ENCODE assay signal across 8 cellular contexts in the genomic region with DNA sequence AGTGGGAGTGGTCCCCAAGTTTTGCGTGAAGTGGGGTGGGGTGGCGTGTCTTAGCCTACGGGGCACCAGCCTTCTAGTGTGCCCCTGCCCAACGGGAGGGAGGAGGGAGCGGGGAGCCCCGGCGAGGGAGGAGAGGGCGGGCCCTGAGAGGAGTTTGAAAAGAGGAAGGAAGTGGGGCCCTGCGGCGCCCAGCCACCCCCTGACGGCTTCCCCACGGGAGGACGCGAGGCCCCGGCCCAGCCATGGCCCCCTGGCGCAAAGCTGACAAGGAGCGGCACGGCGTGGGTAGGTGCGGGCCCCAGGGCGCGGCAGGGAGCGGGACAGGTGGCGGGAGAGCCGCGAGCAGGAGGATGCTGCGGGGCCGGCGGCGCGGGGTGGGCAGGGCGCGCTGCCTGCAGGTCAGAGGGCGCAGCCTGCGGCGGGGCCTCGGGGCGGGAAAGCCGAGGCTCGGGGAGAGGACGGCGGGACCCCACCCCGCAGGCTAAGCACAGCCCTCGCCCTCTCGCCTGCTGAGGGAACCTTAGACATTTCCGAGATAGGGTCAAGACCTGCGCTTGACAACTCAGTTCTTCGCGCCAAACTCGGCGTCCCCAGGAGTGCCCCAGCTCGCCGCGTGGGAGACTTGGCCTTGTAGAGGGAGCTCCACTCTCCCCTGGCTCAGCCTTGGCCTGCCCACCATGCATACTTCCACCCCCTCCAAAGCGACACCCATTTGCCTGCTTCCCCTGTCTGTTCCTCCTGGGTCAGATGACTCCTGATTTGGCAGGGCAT. TPM values are rescaled to one million over a fixed set of nuclear protein-coding genes. Genes with fewer than 3 reads are reported as not detected.
DNase-seq lines count a peak whose midpoint lies in the region; ATAC-seq and TF ChIP-seq lines count a peak whose summit lies in the region.

A gene (plus strand): TSS at position 191 of the 771 bp plus-strand sequence. CDS start 52 bp downstream, at position 243.

- peak within 1 kb of the TSS; percentile 98 for H3K9ac ChIP-seq in Karpas-422 (ENCODE audit: low read length)

- peaks cover 42% of the 10 kb centered on the region for H3K27me3 Mint-ChIP-seq in progenitor cell of endocrine pancreas

- H3K4me3 ChIP-seq in Karpas-422 (ENCODE audit: low read length) (peak within 1 kb of the TSS; percentile 94), fibroblast of villous mesenchyme (ENCODE audit: low read depth, low read length) (peak within 1 kb of the TSS; percentile 40), vagina (peak within 1 kb of the TSS; percentile 4 to 41)

- H3K9me2 ChIP-seq in Karpas-422 (replicated peaks; ENCODE audit: insufficient read depth, low read length), result no peaks in the 10 kb centered on the region

- peak; percentile 94 for ATAC-seq in GM21515 (IDR thresholded peaks at IDR 0.05; ENCODE audit: unreplicated experiment)

- peaks cover 51% of the 10 kb centered on the region for H3K79me2 ChIP-seq in Karpas-422 (ENCODE audit: low read length)

- H3K4me1 ChIP-seq in Karpas-422 (ENCODE audit: low read length) (peaks cover 17% of the 10 kb centered on the region), vagina (no peaks in the 10 kb centered on the region)

- H3K36me3 Mint-ChIP-seq in progenitor cell of endocrine pancreas (ENCODE audit: insufficient read depth), result no peaks in the 10 kb centered on the region

- no peak within 1 kb of the TSS for H3K27ac Mint-ChIP-seq in progenitor cell of endocrine pancreas

- peaks cover 11% of the 10 kb centered on the region for H3K9me3 Mint-ChIP-seq in progenitor cell of endocrine pancreas (ENCODE audit: low read depth)

- H3K27me3 ChIP-seq in Karpas-422 (ENCODE audit: low read length) (no peaks in the 10 kb centered on the region; the same call in 1 of the 2 replicates), vagina (peaks cover 4% of the 10 kb centered on the region)

- H3K4me3 Mint-ChIP-seq in progenitor cell of endocrine pancreas (ENCODE audit: low read depth), result peak within 1 kb of the TSS; percentile 33

- H3K4me1 Mint-ChIP-seq in progenitor cell of endocrine pancreas (ENCODE audit: low read depth), result peaks cover 7% of the 10 kb centered on the region

- DNase-seq in CMK (ENCODE audit: low read depth) (peak; percentile 42), Karpas-422 (peak; percentile 93), fibroblast of villous mesenchyme (ENCODE audit: low read depth) (no peak), progenitor cell of endocrine pancreas (ENCODE audit: low spot score, unreplicated experiment) (no peak), vagina (ENCODE audit: extremely low spot score in 2 of 2) (no peak), NCI-H1092 treated with DMSO at 0.1 percent for 48 hours (lab: John Stamatoyannopoulos, UW) (no peak)
- peak; percentile 35 for DNase-seq in activated CD8-positive, alpha-beta memory T cell treated with anti-CD3 and anti-CD28 coated beads, Interleukin-2, amount 50 U/mL, for 24 hours (ENCODE audit: extremely low read depth)

- H3K4me2 ChIP-seq in Karpas-422 (ENCODE audit: low read depth, low read length, poor library complexity, severe bottlenecking), result peak within 1 kb of the TSS; percentile 91

- peaks cover 28% of the 10 kb centered on the region for H4K20me1 ChIP-seq in Karpas-422 (ENCODE audit: insufficient read depth, low read depth, low read length)

- intact Hi-C loops in vagina (cut with DNase I), result no loop called here

- TF ChIP-seq CTCF in fibroblast of villous mesenchyme (IDR thresholded peaks at IDR 0.05; ENCODE audit: insufficient read depth, low read depth, low read length), result no peak
- no peak for TF ChIP-seq CTCF in progenitor cell of endocrine pancreas (IDR thresholded peaks at IDR 0.05; ENCODE audit: unreplicated experiment)
- TF ChIP-seq CTCF in vagina (IDR thresholded peaks at IDR 0.05), result no peak

- H2AFZ ChIP-seq in Karpas-422 (ENCODE audit: low read length), result peak within 1 kb of the TSS; percentile 86

- H3K36me3 ChIP-seq in Karpas-422 (ENCODE audit: insufficient read depth, low read length) (peaks cover 42% of the 10 kb centered on the region), vagina (no peaks in the 10 kb centered on the region)

- TF ChIP-seq POLR2A in vagina (IDR thresholded peaks at IDR 0.05), result no peak

- H3K27ac ChIP-seq in Karpas-422 (ENCODE audit: low read length), result peak within 1 kb of the TSS; percentile 88
- peak within 1 kb of the TSS; percentile 33 for H3K27ac ChIP-seq in vagina

- H3K9me3 ChIP-seq in Karpas-422 (ENCODE audit: low read length) (peaks cover 11% of the 10 kb centered on the region), vagina (no peaks in the 10 kb centered on the region)

RNA-seq across cellular contexts. Expression of the gene that starts here (rescaled TPM):
- 199 and 255 TPM in 2 replicates for total RNA-seq in Karpas-422 (2014; rRNA removed; shearing (Covaris generic); ENCODE audit: low replicate concordance)
- total RNA-seq in fibroblast of villous mesenchyme (6.1 and 7.3 TPM in 2 replicates), progenitor cell of endocrine pancreas (0.78 TPM in 1 of 2 replicates, not detected in the other), vagina (18.2 TPM)

Comparison
In these comparisons a context has a peak if more than half of its experiments do, and no peak if none do; other contexts are left out.
1. RNA of the gene that starts here (total RNA-seq): 199 to 255 TPM in Karpas-422; 18.2 TPM in vagina (single experiment), 6.1 to 7.3 TPM in fibroblast of villous mesenchyme and 0.78 TPM in progenitor cell of endocrine pancreas; every median in the first group is over 10 times any median in the second.
2. DNase-seq: peak in CMK (single experiment), Karpas-422 (single experiment) and activated CD8-positive, alpha-beta memory T cell treated with anti-CD3 and anti-CD28 coated beads, Interleukin-2, amount 50 U/mL, for 24 hours (single experiment); none in fibroblast of villous mesenchyme (single experiment), progenitor cell of endocrine pancreas (single experiment), vagina (0 of 2) and NCI-H1092 treated with DMSO at 0.1 percent for 48 hours (single experiment).
3. H3K4me3 ChIP-seq: peak in every context shown above with its lines; median percentile 94 in Karpas-422; 40 in fibroblast of villous mesenchyme; 22 in vagina.